18 cellular contexts compared by ENCODE assay signal in genomic region chr14:84162658-84163057, GRCh38.
"Had no signal": no experiment of that assay in that cellular context is flagged by ENCODE, and none has a peak within 500 bp of the region (broad histone marks: within the 10 kb centered on the region; RNA-seq: fewer than 3 reads in every experiment).

No MANE protein-coding gene starts in this region.

- H3K36me3 ChIP-seq: esophagus squamous epithelium, transverse colon, uterus had no signal

- H3K27ac ChIP-seq: esophagus squamous epithelium, transverse colon, uterus had no signal

- H3K4me1 ChIP-seq: esophagus squamous epithelium, transverse colon, uterus had no signal

- ATAC-seq: activated CD4-positive, alpha-beta T cell treated with anti-CD3 and anti-CD28 coated beads for 36 hours; activated naive CD4-positive, alpha-beta T cell treated with anti-CD3 and anti-CD28 coated beads, Interleukin-2, amount 50 U/mL, for 72 hours; natural killer cell treated with Interleukin-12 subunit alpha and Interleukin-12 subunit beta and Interleukin-15 and Interleukin-18, amount 100 ng/mL, for 72 hours; stimulated activated naive CD8-positive, alpha-beta T cell treated with anti-CD3 and anti-CD28 coated beads, Interleukin-15, Interleukin-2, amounts not matched to agents 100 U/mL and 50 U/mL, for 24 hours; T-helper 17 cell had no signal

- DNase-seq: activated CD4-positive, alpha-beta memory T cell treated with anti-CD3 and anti-CD28 coated beads for 36 hours; activated CD4-positive, alpha-beta T cell treated with anti-CD3 and anti-CD28 coated beads for 36 hours; activated gamma-delta T cell treated with Interleukin-2 at 50 U/mL for 16 hours; activated T-cell treated with anti-CD3 and anti-CD28 coated beads for 4 hours; effector CD8-positive, alpha-beta T cell; esophagus squamous epithelium; occipital lobe; posterior cingulate gyrus; stimulated activated CD4-positive, alpha-beta T cell treated with anti-CD3 and anti-CD28 coated beads, Interleukin-12 subunit alpha, Interleukin-12 subunit beta, amount 100 ng/mL, for 4 hours; stimulated activated CD4-positive, alpha-beta T cell treated with anti-CD3 and anti-CD28 coated beads, Interleukin-1b, Interleukin-23, amount 100 ng/mL, for 48 hours; stimulated activated naive CD8-positive, alpha-beta T cell treated with anti-CD3 and anti-CD28 coated beads, Interleukin-15, Interleukin-2, amounts not matched to agents 100 U/mL and 50 U/mL, for 24 hours; T-helper 17 cell; transverse colon; uterus had no signal

- H3K36me3 Mint-ChIP-seq: activated CD4-positive, alpha-beta memory T cell treated with anti-CD3 and anti-CD28 coated beads for 36 hours; activated naive CD4-positive, alpha-beta T cell treated with anti-CD3 and anti-CD28 coated beads, Interleukin-2, amount 50 U/mL, for 72 hours; natural killer cell treated with Interleukin-12 subunit alpha and Interleukin-12 subunit beta and Interleukin-15 and Interleukin-18, amount 100 ng/mL, for 72 hours had no signal

- H3K4me3 ChIP-seq: esophagus squamous epithelium, transverse colon, uterus had no signal

- H3K9me3 ChIP-seq: esophagus squamous epithelium, transverse colon, uterus had no signal

- H3K27me3 ChIP-seq: esophagus squamous epithelium, transverse colon, uterus had no signal

- H3K9me3 Mint-ChIP-seq: dendritic cell treated with granulocyte-macrophage colony-stimulating factor and Interleukin-4, amounts not matched to agents 40 ng/mL and 50 ng/mL, for 4 days had no signal

- H3K27me3 Mint-ChIP-seq: activated CD4-positive, alpha-beta memory T cell treated with anti-CD3 and anti-CD28 coated beads for 36 hours; activated CD4-positive, alpha-beta T cell treated with anti-CD3 and anti-CD28 coated beads for 36 hours; dendritic cell treated with granulocyte-macrophage colony-stimulating factor and Interleukin-4, amounts not matched to agents 40 ng/mL and 50 ng/mL, for 4 days; natural killer cell treated with Interleukin-12 subunit alpha and Interleukin-12 subunit beta and Interleukin-15 and Interleukin-18, amount 100 ng/mL, for 72 hours; T-helper 17 cell had no signal

- H3K27ac Mint-ChIP-seq: activated CD4-positive, alpha-beta memory T cell treated with anti-CD3 and anti-CD28 coated beads for 36 hours; activated CD4-positive, alpha-beta T cell treated with anti-CD3 and anti-CD28 coated beads for 36 hours; activated naive CD4-positive, alpha-beta T cell treated with anti-CD3 and anti-CD28 coated beads, Interleukin-2, amount 50 U/mL, for 72 hours; activated T-helper 1 cell treated with anti-CD3 and anti-CD28 coated beads, Interleukin-12 subunit alpha, Interleukin-12 subunit beta, Interleukin-2, Interleukin-4 antibody, amounts not matched to agents 30 ng/mL and 10 ng/mL and 1 ng/mL, durations not matched to agents 14 hours and 24 hours and 36 hours; dendritic cell treated with granulocyte-macrophage colony-stimulating factor and Interleukin-4, amounts not matched to agents 40 ng/mL and 50 ng/mL, for 4 days; natural killer cell treated with Interleukin-12 subunit alpha and Interleukin-12 subunit beta and Interleukin-15 and Interleukin-18, amount 100 ng/mL, for 72 hours; T-helper 17 cell had no signal

- H3K4me3 Mint-ChIP-seq: activated CD4-positive, alpha-beta memory T cell treated with anti-CD3 and anti-CD28 coated beads for 36 hours; activated CD4-positive, alpha-beta T cell treated with anti-CD3 and anti-CD28 coated beads for 36 hours; activated T-helper 1 cell treated with anti-CD3 and anti-CD28 coated beads, Interleukin-12 subunit alpha, Interleukin-12 subunit beta, Interleukin-2, Interleukin-4 antibody, amounts not matched to agents 30 ng/mL and 10 ng/mL and 1 ng/mL, durations not matched to agents 14 hours and 24 hours and 36 hours; dendritic cell treated with granulocyte-macrophage colony-stimulating factor and Interleukin-4, amounts not matched to agents 40 ng/mL and 50 ng/mL, for 4 days; natural killer cell treated with Interleukin-12 subunit alpha and Interleukin-12 subunit beta and Interleukin-15 and Interleukin-18, amount 100 ng/mL, for 72 hours; T-helper 17 cell had no signal

- H3K4me1 Mint-ChIP-seq: activated CD4-positive, alpha-beta T cell treated with anti-CD3 and anti-CD28 coated beads for 36 hours; T-helper 17 cell had no signal
